In genomic region chr20:18496042-18496441, GRCh38 we compare ENCODE assay signal across 8 cellular contexts. TPM values are rescaled to one million over a fixed set of nuclear protein-coding genes. Genes with fewer than 3 reads are reported as not detected.
A peak's percentile ranks its signal among the peaks of the same experiment; 100 is the strongest.
DNase-seq lines count a peak whose midpoint lies in the region; ATAC-seq and TF ChIP-seq lines count a peak whose summit lies in the region.

No MANE protein-coding gene starts in this region.

- no peak for TF ChIP-seq CTCF in OCI-LY7 (conservative IDR thresholded peaks at IDR 0.05; ENCODE audit: low read length)
- no peak for TF ChIP-seq CTCF in epithelial cell of proximal tubule (conservative IDR thresholded peaks at IDR 0.05; ENCODE audit: low read depth, low read length)

- H3K27ac ChIP-seq in OCI-LY7 (ENCODE audit: low read depth, low read length, poor library complexity, severe bottlenecking): no peak overlapping the region
- no peak overlapping the region for H3K27ac ChIP-seq in skeletal muscle tissue (ENCODE audit: low read depth, low read length)

- H3K4me1 ChIP-seq in OCI-LY7 (ENCODE audit: insufficient read depth, low read length, poor library complexity, severe bottlenecking) (peaks cover 14% of the 10 kb centered on the region), skeletal muscle tissue (ENCODE audit: control insufficient read depth in 3 of 3, insufficient read depth in 3 of 3, low read length in 3 of 3) (peaks cover 6 to 10% (median 6%) of the 10 kb centered on the region in 3 donors)

- H3K9ac ChIP-seq in skeletal muscle tissue (ENCODE audit: low read depth in 1 of 3, low read length in 3 of 3): peak overlapping the region; percentile 87 to 93 (median 90)

- no peaks in the 10 kb centered on the region for H4K20me1 ChIP-seq in OCI-LY7 (ENCODE audit: insufficient read depth, low read length)

- H3K4me2 ChIP-seq in OCI-LY7 (ENCODE audit: low read length): peak overlapping the region; percentile 100

- H3K36me3 ChIP-seq in OCI-LY7 (ENCODE audit: insufficient read depth, low read length) (peaks cover 24% of the 10 kb centered on the region), skeletal muscle tissue (ENCODE audit: control insufficient read depth in 3 of 3, insufficient read depth in 3 of 3, low read length in 3 of 3) (peaks cover 6 to 11% (median 9%) of the 10 kb centered on the region in 3 donors)

- H3K9me2 ChIP-seq in OCI-LY7 (ENCODE audit: insufficient read depth, low read length): no peaks in the 10 kb centered on the region

- no peaks in the 10 kb centered on the region for H3K27me3 ChIP-seq in skeletal muscle tissue (ENCODE audit: control insufficient read depth in 3 of 3, insufficient read depth in 3 of 3, low read length in 3 of 3)

- DNase-seq in DMS 273 (lab: John Stamatoyannopoulos, UW; ENCODE audit: unreplicated experiment) (peak; percentile 60), DMS 273 treated with DMSO at 0.1 percent for 48 hours (lab: John Stamatoyannopoulos, UW) (no peak), OCI-LY7 (ENCODE audit: low spot score) (peak; percentile 44), epithelial cell of proximal tubule (ENCODE audit: low read depth) (no peak), DMS114 treated with DMSO at 0.1 percent for 48 hours (lab: John Stamatoyannopoulos, UW; ENCODE audit: unreplicated experiment) (no peak)

- intact Hi-C loops in OCI-LY7 (cut with micrococcal nuclease; ENCODE audit: unreplicated experiment): no loop called here

- no TSS peak for BruUV-seq in OCI-LY7 (replicated peaks; lab: Mats Ljungman, UMichigan)

- H2AFZ ChIP-seq in OCI-LY7 (ENCODE audit: low read length): peak overlapping the region; percentile 96

- POLR2A ChIA-PET in OCI-LY7 (lab: Charles Lee): interaction anchor here (0.6 to 5.0 kb wide), 9 partner anchors 10 to 84 kb away, joined by 3 to 101 read pairs (median 6); partner anchors contain the start of genes DZANK1, POLR3F and SEC23B

- CTCF ChIA-PET in OCI-LY7 (lab: Charles Lee; ENCODE audit: unreplicated experiment): interaction anchor here (1.0 kb wide), 1 partner anchor 11 kb away, joined by 3 read pairs; no protein-coding TSS in a partner anchor

- H3K79me2 ChIP-seq in OCI-LY7 (ENCODE audit: insufficient read depth, low read depth, low read length): peaks cover 7% of the 10 kb centered on the region; the same call in 1 of the 2 replicates

- H3K9me3 ChIP-seq in OCI-LY7 (ENCODE audit: low read length) (no peaks in the 10 kb centered on the region), skeletal muscle tissue (ENCODE audit: control insufficient read depth in 3 of 3, low read length in 3 of 3) (no peaks in the 10 kb centered on the region)

- H3K4me3 ChIP-seq in OCI-LY7 (ENCODE audit: low read depth, low read length, poor library complexity, severe bottlenecking): peak overlapping the region; percentile 95
- H3K4me3 ChIP-seq in epithelial cell of proximal tubule (ENCODE audit: low read depth, low read length): peak overlapping the region; percentile 86
- H3K4me3 ChIP-seq in skeletal muscle tissue (ENCODE audit: low read length in 3 of 3): peak overlapping the region; percentile 94 to 97 (median 95)

- ATAC-seq in HG03439 (IDR thresholded peaks at IDR 0.05; ENCODE audit: unreplicated experiment) (no peak), GM19023 (IDR thresholded peaks at IDR 0.05; ENCODE audit: unreplicated experiment) (no peak)

RNA-seq across cellular contexts. Expression of gene RBBP9, which starts 1.0 kb away (rescaled TPM):
- total RNA-seq in OCI-LY7 (2014; rRNA removed; shearing (Covaris generic)): 8.1 and 8.7 TPM in 2 replicates
- total RNA-seq in OCI-LY7 (2022): 11.7 and 13.6 TPM in 2 replicates
- 9.3 and 21.1 TPM in 2 replicates for total RNA-seq in epithelial cell of proximal tubule
- total RNA-seq in skeletal muscle tissue: 6.8 TPM

RNA-seq across cellular contexts. Expression of gene SEC23B, which starts 11.7 kb away (rescaled TPM):
- 40.3 and 42.6 TPM in 2 replicates for total RNA-seq in OCI-LY7 (2014; rRNA removed; shearing (Covaris generic))
- total RNA-seq in OCI-LY7 (2022) (51.6 and 52.6 TPM in 2 replicates), epithelial cell of proximal tubule (50.8 and 69.6 TPM in 2 replicates), skeletal muscle tissue (26.6 TPM)

RNA-seq across cellular contexts. Expression of gene POLR3F, which starts 28.9 kb away (rescaled TPM):
- 12.0 and 14.9 TPM in 2 replicates for total RNA-seq in OCI-LY7 (2014; rRNA removed; shearing (Covaris generic))
- total RNA-seq in OCI-LY7 (2022): 10.9 and 12.3 TPM in 2 replicates
- total RNA-seq in epithelial cell of proximal tubule: 6.8 and 22.7 TPM in 2 replicates
- total RNA-seq in skeletal muscle tissue: 15.1 TPM

RNA-seq across cellular contexts. Expression of gene DZANK1, which starts 29.2 kb away (rescaled TPM):
- 7.9 and 9.1 TPM in 2 replicates for total RNA-seq in OCI-LY7 (2014; rRNA removed; shearing (Covaris generic))
- total RNA-seq in OCI-LY7 (2022): 18.0 and 18.6 TPM in 2 replicates
- 1.3 and 1.4 TPM in 2 replicates for total RNA-seq in epithelial cell of proximal tubule
- 1.0 TPM for total RNA-seq in skeletal muscle tissue

Comparison
In these comparisons a context has a peak if more than half of its experiments do, and no peak if none do; other contexts are left out.
1. DNase-seq: peak in DMS 273 (single experiment) and OCI-LY7 (single experiment); none in DMS 273 treated with DMSO at 0.1 percent for 48 hours (single experiment), epithelial cell of proximal tubule (single experiment) and DMS114 treated with DMSO at 0.1 percent for 48 hours (single experiment).
2. Peak in every context shown above with its lines, with median percentiles within 50 percentile points of each other: H3K4me3 ChIP-seq.